19 cellular contexts compared by ENCODE assay signal in the genomic region with DNA sequence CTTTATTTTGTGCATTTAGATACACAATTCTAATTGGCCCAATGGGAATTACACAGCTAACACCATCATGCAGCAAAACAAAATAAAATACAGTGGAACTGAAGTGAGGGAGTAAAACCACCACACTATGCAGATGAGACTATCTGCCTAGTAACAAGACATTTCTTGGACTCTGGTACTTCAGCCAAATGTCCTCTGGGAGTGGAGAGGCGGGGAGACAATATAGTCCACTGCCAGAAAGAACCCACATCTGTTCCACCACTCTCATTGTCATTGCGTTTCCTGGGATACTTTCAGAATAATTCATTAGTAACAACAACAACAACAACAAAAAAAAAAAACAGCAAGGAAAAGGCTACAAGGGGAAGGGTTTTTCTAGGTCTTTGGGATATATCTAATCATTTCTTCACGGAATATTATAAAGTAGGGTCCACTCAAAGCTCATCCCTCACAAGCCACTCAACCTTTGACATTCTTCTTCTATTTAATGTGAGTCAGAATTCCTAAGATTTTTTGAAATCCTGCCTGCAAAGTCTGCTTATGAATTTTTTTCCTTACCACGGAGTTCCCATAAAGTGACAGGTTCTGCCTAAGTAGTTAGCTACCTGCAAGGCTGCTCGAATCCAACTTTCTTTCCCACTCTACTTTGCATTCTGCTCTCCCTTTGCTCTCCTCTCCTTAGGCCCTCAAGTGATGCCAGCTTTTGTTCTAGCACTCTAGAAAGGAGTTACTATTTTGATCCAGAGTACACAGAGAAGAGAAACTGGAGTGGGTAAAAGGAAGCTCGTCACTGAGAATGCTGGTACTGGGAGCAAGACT. TPM values are rescaled to one million over a fixed set of nuclear protein-coding genes. Genes with fewer than 3 reads are reported as not detected.
"Had no signal": no experiment of that assay in that cellular context is flagged by ENCODE, and none has a peak within 500 bp of the region (broad histone marks: within the 10 kb centered on the region; RNA-seq: fewer than 3 reads in every experiment).

No MANE protein-coding gene starts in this region.

- H3K9me3 Mint-ChIP-seq: activated CD4-positive, alpha-beta T cell treated with anti-CD3 and anti-CD28 coated beads, Interleukin-2, amount 10 ng/mL, durations not matched to agents 7 days and 5 days; activated naive CD4-positive, alpha-beta T cell treated with anti-CD3 and anti-CD28 coated beads for 36 hours; activated naive CD8-positive, alpha-beta T cell treated with anti-CD3 and anti-CD28 coated beads, Interleukin-2, amount 50 U/mL, for 24 hours; activated T-cell treated with anti-CD3 and anti-CD28 coated beads, Interleukin-2, amount 50 U/mL, for 24 hours; memory B cell; naive B cell; neural crest cell had no signal

- H3K4me3 Mint-ChIP-seq: activated CD4-positive, alpha-beta T cell treated with anti-CD3 and anti-CD28 coated beads, Interleukin-2, amount 10 ng/mL, durations not matched to agents 7 days and 5 days; activated CD8-positive, alpha-beta T cell treated with anti-CD3 and anti-CD28 coated beads, Interleukin-2, amount 10 ng/mL, durations not matched to agents 7 days and 5 days; activated naive CD4-positive, alpha-beta T cell treated with anti-CD3 and anti-CD28 coated beads for 36 hours; activated naive CD8-positive, alpha-beta T cell treated with anti-CD3 and anti-CD28 coated beads, Interleukin-2, amount 50 U/mL, for 24 hours; activated T-cell treated with anti-CD3 and anti-CD28 coated beads, Interleukin-2, amount 50 U/mL, for 24 hours; memory B cell; naive B cell; neural crest cell had no signal

- H3K27me3 Mint-ChIP-seq: activated CD4-positive, alpha-beta T cell treated with anti-CD3 and anti-CD28 coated beads, Interleukin-2, amount 10 ng/mL, durations not matched to agents 7 days and 5 days; activated T-cell treated with anti-CD3 and anti-CD28 coated beads, Interleukin-2, amount 50 U/mL, for 24 hours; naive B cell had no signal

- H3K27ac ChIP-seq: brain microvascular endothelial cell, coronary artery, prostate gland, right atrium auricular region, thyroid gland had no signal

- H3K36me3 ChIP-seq: prostate gland, thyroid gland had no signal

- H3K4me3 ChIP-seq: coronary artery, prostate gland, right atrium auricular region, thyroid gland had no signal

- H3K4me1 Mint-ChIP-seq: activated CD4-positive, alpha-beta T cell treated with anti-CD3 and anti-CD28 coated beads, Interleukin-2, amount 10 ng/mL, durations not matched to agents 7 days and 5 days; activated naive CD8-positive, alpha-beta T cell treated with anti-CD3 and anti-CD28 coated beads, Interleukin-2, amount 50 U/mL, for 24 hours; memory B cell; naive B cell; neural crest cell had no signal

- H3K4me1 ChIP-seq: prostate gland, right atrium auricular region, thyroid gland had no signal

- DNase-seq: activated CD4-positive, alpha-beta T cell treated with anti-CD3 and anti-CD28 coated beads, Interleukin-2, amount 10 ng/mL, durations not matched to agents 7 days and 5 days; activated CD8-positive, alpha-beta T cell treated with anti-CD3 and anti-CD28 coated beads, Interleukin-2, amount 10 ng/mL, durations not matched to agents 7 days and 5 days; activated naive CD4-positive, alpha-beta T cell treated with anti-CD3 and anti-CD28 coated beads for 36 hours; activated naive CD8-positive, alpha-beta T cell treated with anti-CD3 and anti-CD28 coated beads, Interleukin-2, amount 50 U/mL, for 24 hours; activated T-cell treated with anti-CD3 and anti-CD28 coated beads, Interleukin-2, amount 50 U/mL, for 24 hours; anterior cingulate cortex; brain microvascular endothelial cell; kidney glomerular epithelial cell; naive B cell; stimulated activated CD4-positive, alpha-beta T cell treated with anti-CD3 and anti-CD28 coated beads, Interleukin-2, amount 100 ng/mL, for 24 hours; stimulated activated naive CD4-positive, alpha-beta T cell treated with Interleukin-2 at 50 U/mL for 16 hours; thyroid gland had no signal

- H3K36me3 Mint-ChIP-seq: memory B cell had no signal

- H3K27ac Mint-ChIP-seq: activated CD4-positive, alpha-beta T cell treated with anti-CD3 and anti-CD28 coated beads, Interleukin-2, amount 10 ng/mL, durations not matched to agents 7 days and 5 days; activated CD8-positive, alpha-beta T cell treated with anti-CD3 and anti-CD28 coated beads, Interleukin-2, amount 10 ng/mL, durations not matched to agents 7 days and 5 days; activated naive CD4-positive, alpha-beta T cell treated with anti-CD3 and anti-CD28 coated beads for 36 hours; activated naive CD8-positive, alpha-beta T cell treated with anti-CD3 and anti-CD28 coated beads, Interleukin-2, amount 50 U/mL, for 24 hours; activated T-cell treated with anti-CD3 and anti-CD28 coated beads, Interleukin-2, amount 50 U/mL, for 24 hours; memory B cell; naive B cell had no signal

- FAIRE-seq: frontal cortex had no signal

- ATAC-seq: activated CD8-positive, alpha-beta T cell treated with anti-CD3 and anti-CD28 coated beads, Interleukin-2, amount 10 ng/mL, durations not matched to agents 7 days and 5 days; activated naive CD8-positive, alpha-beta T cell treated with anti-CD3 and anti-CD28 coated beads, Interleukin-2, amount 50 U/mL, for 24 hours had no signal

- H3K9me3 ChIP-seq: prostate gland, right atrium auricular region, thyroid gland had no signal

- H3K27me3 ChIP-seq: brain microvascular endothelial cell, right atrium auricular region, thyroid gland had no signal

RNA-seq across cellular contexts. Expression of a gene that starts 34.9 kb away (rescaled TPM):
- total RNA-seq: activated CD4-positive, alpha-beta T cell treated with anti-CD3 and anti-CD28 coated beads, Interleukin-2, amount 10 ng/mL, durations not matched to agents 7 days and 5 days; activated CD8-positive, alpha-beta T cell treated with anti-CD3 and anti-CD28 coated beads, Interleukin-2, amount 10 ng/mL, durations not matched to agents 7 days and 5 days; activated naive CD4-positive, alpha-beta T cell treated with anti-CD3 and anti-CD28 coated beads for 36 hours; epithelial cell of proximal tubule; neural crest cell had no signal
